15 cellular contexts compared by ENCODE assay signal in genomic region chr16:15855704-15856003, GRCh38. TPM values are rescaled to one million over a fixed set of nuclear protein-coding genes. Genes with fewer than 3 reads are reported as not detected.
DNase-seq lines count a peak whose midpoint lies in the region; ATAC-seq, FAIRE-seq and TF ChIP-seq lines count a peak whose summit lies in the region.
"Had no signal": no experiment of that assay in that cellular context is flagged by ENCODE, and none has a peak within 500 bp of the region (broad histone marks: within the 10 kb centered on the region; RNA-seq: fewer than 3 reads in every experiment).

No MANE protein-coding gene starts in this region.

- ATAC-seq in GM18502 (IDR thresholded peaks at IDR 0.05; ENCODE audit: poor library complexity, unreplicated experiment) (peak; percentile 67), GM21447 (IDR thresholded peaks at IDR 0.05; ENCODE audit: unreplicated experiment) (peak; percentile 90), HG03354 (IDR thresholded peaks at IDR 0.05; ENCODE audit: poor library complexity, severe bottlenecking, unreplicated experiment) (peak; percentile 74), naive B cell (ENCODE audit: low read depth in 2 of 2) (peak in 1 of 2 donors; percentile 28), foreskin keratinocyte (no peak)

- H3K27ac Mint-ChIP-seq in naive B cell = peak overlapping the region in 1 of 6 donors; percentile 28
- H3K27ac Mint-ChIP-seq: CD8-positive, alpha-beta memory T cell; H9 had no signal

- DNase-seq in naive B cell (no peak), AML-193 (lab: John Stamatoyannopoulos, UW) (no peak), foreskin keratinocyte (no peak), NCI-H1417 (lab: John Stamatoyannopoulos, UW) (no peak), D721Med (ENCODE audit: insufficient read length, low spot score) (no peak)
- DNase-seq: CD8-positive, alpha-beta memory T cell; effector CD4-positive, alpha-beta T cell; H9; NCI-H1092; small intestine; trophoblast cell had no signal

- H3K27ac ChIP-seq in foreskin keratinocyte = no peak overlapping the region

- H3K27me3 ChIP-seq in foreskin keratinocyte = peaks cover 71% of the 10 kb centered on the region

- H3K4me3 Mint-ChIP-seq in naive B cell = peak overlapping the region in 6 of 8 donors; percentile 3 to 68 (median 31)
- H3K4me3 Mint-ChIP-seq: CD8-positive, alpha-beta memory T cell had no signal

- H3K9me3 Mint-ChIP-seq in naive B cell = no peaks in the 10 kb centered on the region
- H3K9me3 Mint-ChIP-seq: CD8-positive, alpha-beta memory T cell; H9 had no signal

- peaks cover 5 to 8% of the 10 kb centered on the region in 2 donors for H3K36me3 Mint-ChIP-seq in naive B cell
- H3K36me3 Mint-ChIP-seq: CD8-positive, alpha-beta memory T cell had no signal

- TF ChIP-seq CTCF in foreskin keratinocyte (conservative IDR thresholded peaks at IDR 0.05) (no peak), D721Med (IDR thresholded peaks at IDR 0.05; ENCODE audit: insufficient read depth, missing control alignments) (no peak)

- peaks cover 26 to 55% (median 33%) of the 10 kb centered on the region in 3 donors for H3K27me3 Mint-ChIP-seq in naive B cell

- H3K4me1 ChIP-seq in foreskin keratinocyte = no peaks in the 10 kb centered on the region

- no peak for FAIRE-seq in D721Med (lab: Jason Lieb, UNC)
- FAIRE-seq: keratinocyte, small intestine had no signal

- H3K4me1 Mint-ChIP-seq in naive B cell = peaks cover 14 to 21% (median 19%) of the 10 kb centered on the region in 3 donors

RNA-seq across cellular contexts. Expression of gene MYH11, which starts 1.2 kb away (rescaled TPM):
- polyA plus RNA-seq in naive B cell (ENCODE audit: low read depth in 6 of 6) (1 to 10 TPM in 1 of 6 donors, under 1 TPM in 5; 0.22 to 3.2 (median 0.49) TPM), foreskin keratinocyte (not detected in 2 replicates)
- not detected in 2 replicates for total RNA-seq in foreskin keratinocyte
- total RNA-seq: CD8-positive, alpha-beta memory T cell had no signal
- polyA plus RNA-seq: keratinocyte had no signal

RNA-seq across cellular contexts. Expression of gene CEP20, which starts 32.7 kb away (rescaled TPM):
- 10 to 100 TPM; 33.2 to 52.3 (median 41.9) TPM for polyA plus RNA-seq in naive B cell (ENCODE audit: low read depth in 6 of 6)
- 35.3 and 38.6 TPM in 2 replicates for total RNA-seq in foreskin keratinocyte
- 18.9 and 21.6 TPM in 2 replicates for polyA plus RNA-seq in foreskin keratinocyte
